In the genomic region with DNA sequence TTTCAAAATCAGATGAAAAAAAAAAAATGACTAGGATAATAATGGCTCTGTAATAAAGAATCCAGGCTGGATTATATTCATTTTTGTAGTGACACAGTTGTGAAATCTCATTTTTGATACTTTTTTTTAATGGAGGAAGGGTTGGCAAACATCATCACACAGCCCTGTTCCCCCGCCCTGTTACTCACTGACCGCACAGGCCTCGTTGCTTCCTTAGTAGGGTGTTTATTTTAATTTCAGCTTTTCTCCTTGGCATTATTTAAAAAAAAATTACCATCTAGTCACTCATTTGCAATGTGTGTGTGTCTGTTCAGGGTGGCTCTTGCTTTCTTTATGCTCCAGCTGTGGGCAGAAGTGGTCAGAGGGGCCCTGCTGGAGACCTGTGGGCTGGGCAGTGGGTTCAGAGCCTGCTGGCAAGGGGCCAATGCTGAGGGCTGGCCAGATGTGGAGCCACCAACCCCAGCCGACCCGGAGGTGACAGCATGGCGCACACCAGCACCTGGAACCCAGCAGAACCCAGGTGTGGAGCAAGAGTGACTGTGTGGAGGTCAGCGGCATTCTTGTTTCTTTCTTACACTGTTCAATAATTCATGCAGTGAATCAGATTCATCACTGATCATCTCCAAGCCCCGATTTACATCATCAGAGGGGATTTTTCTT, we compare ENCODE assay signal across 25 cellular contexts. TPM values are rescaled to one million over a fixed set of nuclear protein-coding genes. Genes with fewer than 3 reads are reported as not detected.
A peak's percentile ranks its signal among the peaks of the same experiment; 100 is the strongest.
DNase-seq lines count a peak whose midpoint lies in the region; ATAC-seq and TF ChIP-seq lines count a peak whose summit lies in the region.
"Had no signal": no experiment of that assay in that cellular context is flagged by ENCODE, and none has a peak within 500 bp of the region (broad histone marks: within the 10 kb centered on the region; RNA-seq: fewer than 3 reads in every experiment).

No MANE protein-coding gene starts in this region.

- no peak for ATAC-seq in HG03139 (IDR thresholded peaks at IDR 0.05; ENCODE audit: unreplicated experiment)
- ATAC-seq: PC-3, T-cell had no signal

- no peaks in the 10 kb centered on the region for H3K4me1 ChIP-seq in tibial artery
- H3K4me1 ChIP-seq: BLaER1 treated with 17β-estradiol and CSF1 and Interleukin-3, amounts not matched to agents 10 nM and 100 nM; SJCRH30 had no signal

- H3K27ac ChIP-seq in AG04450 (ENCODE audit: low read depth, low read length) (peak overlapping the region; percentile 73), tibial artery (no peak overlapping the region)
- H3K27ac ChIP-seq: BLaER1 treated with 17β-estradiol and CSF1 and Interleukin-3, amounts not matched to agents 10 nM and 100 nM; SJCRH30 had no signal

- H3K36me3 Mint-ChIP-seq in glutamatergic neuron (ENCODE audit: unreplicated experiment), result no peaks in the 10 kb centered on the region
- H3K36me3 Mint-ChIP-seq: IgD-negative memory B cell, T-cell had no signal

- CTCF ChIA-PET in AG04450 (lab: Charles Lee), result no interaction called here

- H3K4me1 Mint-ChIP-seq in glutamatergic neuron (ENCODE audit: low read depth, unreplicated experiment), result peaks cover 20% of the 10 kb centered on the region
- H3K4me1 Mint-ChIP-seq: IgD-negative memory B cell, T-cell had no signal

- H3K4me3 ChIP-seq in AG04450 (ENCODE audit: low read depth, low read length) (no peak overlapping the region), tibial artery (no peak overlapping the region)
- H3K4me3 ChIP-seq: BLaER1 treated with 17β-estradiol and CSF1 and Interleukin-3, amounts not matched to agents 10 nM and 100 nM; SJCRH30 had no signal

- H3K4me3 Mint-ChIP-seq in glutamatergic neuron (ENCODE audit: unreplicated experiment), result peak overlapping the region; percentile 50
- H3K4me3 Mint-ChIP-seq: CD4-positive, alpha-beta T cell; IgD-negative memory B cell; T-cell had no signal

- peak overlapping the region; percentile 85 for H3K27ac Mint-ChIP-seq in glutamatergic neuron (ENCODE audit: unreplicated experiment)
- H3K27ac Mint-ChIP-seq: CD4-positive, alpha-beta T cell; IgD-negative memory B cell; T-cell had no signal

- H3K27me3 ChIP-seq in AG04450 (ENCODE audit: control insufficient read depth, insufficient read depth, low read length) (no peaks in the 10 kb centered on the region), tibial artery (peaks cover 0 to 2% of the 10 kb centered on the region in 2 donors)
- H3K27me3 ChIP-seq: BLaER1 treated with 17β-estradiol and CSF1 and Interleukin-3, amounts not matched to agents 10 nM and 100 nM had no signal

- H3K9me3 Mint-ChIP-seq in glutamatergic neuron (ENCODE audit: unreplicated experiment), result peaks cover 5% of the 10 kb centered on the region
- H3K9me3 Mint-ChIP-seq: CD4-positive, alpha-beta T cell; T-cell had no signal

- DNase-seq in AG04450 (ENCODE audit: low read depth, low spot score) (no peak), HCEC 1CT (peak; percentile 10), RPMI8226 (peak; percentile 51), glutamatergic neuron (no peak), tibial artery (no peak), NAMALWA (ENCODE audit: low spot score) (no peak), NCI-H510A (lab: John Stamatoyannopoulos, UW) (no peak)
- DNase-seq: AML-193; CD4-positive, alpha-beta T cell; DMS79; EL; GF-D8; NCI-H1092 treated with DMSO at 0.1 percent for 48 hours; NCI-H1436; NCI-H187; NCI-H2081 treated with DMSO at 0.1 percent for 48 hours; NCI-H2171; NCI-H226; NCI-H510A treated with DMSO at 0.1 percent for 48 hours; SJCRH30; T-cell had no signal

- H3K36me3 ChIP-seq in tibial artery, result no peaks in the 10 kb centered on the region
- H3K36me3 ChIP-seq: BLaER1 treated with 17β-estradiol and CSF1 and Interleukin-3, amounts not matched to agents 10 nM and 100 nM; SJCRH30 had no signal

- H3K27me3 Mint-ChIP-seq in glutamatergic neuron (ENCODE audit: unreplicated experiment), result no peaks in the 10 kb centered on the region

- POLR2A ChIA-PET in AG04450 (lab: Yijun Ruan, JAX), result no interaction called here

- TF ChIP-seq CTCF in AG04450 (IDR thresholded peaks at IDR 0.05; ENCODE audit: low read depth, low read length) (no peak), glutamatergic neuron (IDR thresholded peaks at IDR 0.05; ENCODE audit: partially characterized antibody, unreplicated experiment) (no peak), tibial artery (IDR thresholded peaks at IDR 0.05) (no peak)

- no peaks in the 10 kb centered on the region; the same call in 1 of the 2 replicates for H3K9me3 ChIP-seq in AG04450 (ENCODE audit: control insufficient read depth, insufficient read depth, low read length)
- H3K9me3 ChIP-seq in tibial artery, result no peaks in the 10 kb centered on the region
- H3K9me3 ChIP-seq: BLaER1 treated with 17β-estradiol and CSF1 and Interleukin-3, amounts not matched to agents 10 nM and 100 nM; SJCRH30 had no signal

- intact Hi-C loops in tibial artery (cut with DNase I; ENCODE audit: low total_unique reads), result no loop called here

RNA-seq across cellular contexts. Expression of gene ZSCAN20, which starts 44.6 kb away (rescaled TPM):
- 3.5 and 3.9 TPM in 2 replicates for polyA plus RNA-seq in AG04450 (2011; rRNA removed)
- 10.5 and 13.5 TPM in 2 replicates for polyA minus RNA-seq in AG04450 (2011; rRNA and poly(A)+ RNA removed)
- total RNA-seq in glutamatergic neuron (ENCODE audit: unreplicated experiment), result 9.7 TPM

Comparison
In these comparisons a context has a peak if more than half of its experiments do, and no peak if none do; other contexts are left out.
1. DNase-seq: peak in HCEC 1CT (single experiment) and RPMI8226 (single experiment); none in AG04450 (single experiment), glutamatergic neuron (single experiment), tibial artery (0 of 2), NAMALWA (single experiment) and NCI-H510A (single experiment).